In genomic region chr19:1438035-1438932, GRCh38 we compare ENCODE assay signal across 8 cellular contexts. TPM values are rescaled to one million over a fixed set of nuclear protein-coding genes. Genes with fewer than 3 reads are reported as not detected.
DNase-seq lines count a peak whose midpoint lies in the region; ATAC-seq, FAIRE-seq and TF ChIP-seq lines count a peak whose summit lies in the region.

RPS15 (plus strand) TSS chr19:1438396; CDS start chr19:1438426, 30 bp downstream.

- H3K9me3 ChIP-seq in prostate gland: no peaks in the 10 kb centered on the region

- WGBS in prostate gland: 2% methylated on average over 80 of the region's 100 CpGs

- DNase-seq in GM12891 (ENCODE audit: insufficient read length, low spot score) (peak; percentile 96), NCI-H1694 (lab: John Stamatoyannopoulos, UW) (peak; percentile 62), amniotic epithelial cell (ENCODE audit: low read depth) (peak; percentile 88), left cardiac atrium (peak; percentile 96), prostate gland (ENCODE audit: low spot score) (peak; percentile 92), ureter (ENCODE audit: low spot score) (peak; percentile 96)

- peaks cover 18% of the 10 kb centered on the region for H3K4me1 Mint-ChIP-seq in T-helper 1 cell treated with Interleukin-12 subunit alpha and Interleukin-12 subunit beta and Interleukin-4 antibody, amounts not matched to agents 30 μg/mL and 1 μg/mL, for 36 hours (ENCODE audit: low read depth)

- H3K27ac ChIP-seq in prostate gland: peak within 1 kb of the TSS; percentile 73 to 81

- peaks cover 4 to 28% of the 10 kb centered on the region in 2 donors for H3K36me3 ChIP-seq in prostate gland

- intact Hi-C loops in left cardiac atrium (cut with DNase I) (no loop called here), prostate gland (cut with DNase I) (loop anchor here (5.0 kb wide), 1 partner anchor 161 kb away; the partner anchor contains the start of gene FAM174C)

- FAIRE-seq in GM12891 (lab: Jason Lieb, UNC): peak; percentile 99

- ATAC-seq in HG02852 (IDR thresholded peaks at IDR 0.05; ENCODE audit: unreplicated experiment): peak; percentile 69
- ATAC-seq in left cardiac atrium: peak; percentile 88 to 95

- H3K27me3 Mint-ChIP-seq in T-helper 1 cell treated with Interleukin-12 subunit alpha and Interleukin-12 subunit beta and Interleukin-4 antibody, amounts not matched to agents 30 μg/mL and 1 μg/mL, for 36 hours (ENCODE audit: low read depth): no peaks in the 10 kb centered on the region

- TF ChIP-seq POLR2A in GM12891 (IDR thresholded peaks at IDR 0.05; ENCODE audit: low read depth, low read length) (peak; percentile 99), prostate gland (IDR thresholded peaks at IDR 0.05) (peak; percentile 84)

- H3K27me3 ChIP-seq in prostate gland (replicated peaks; ENCODE audit: insufficient read depth): no peaks in the 10 kb centered on the region

- peaks cover 14% of the 10 kb centered on the region for H3K4me1 ChIP-seq in prostate gland (replicated peaks)

- TF ChIP-seq CTCF in prostate gland (IDR thresholded peaks at IDR 0.05): peak; percentile 95 to 99 (median 98)

- no peaks in the 10 kb centered on the region for H3K9me3 Mint-ChIP-seq in T-helper 1 cell treated with Interleukin-12 subunit alpha and Interleukin-12 subunit beta and Interleukin-4 antibody, amounts not matched to agents 30 μg/mL and 1 μg/mL, for 36 hours

- peak within 1 kb of the TSS; percentile 98 for H3K4me3 Mint-ChIP-seq in T-helper 1 cell treated with Interleukin-12 subunit alpha and Interleukin-12 subunit beta and Interleukin-4 antibody, amounts not matched to agents 30 μg/mL and 1 μg/mL, for 36 hours

- peaks cover 37% of the 10 kb centered on the region for H3K36me3 Mint-ChIP-seq in T-helper 1 cell treated with Interleukin-12 subunit alpha and Interleukin-12 subunit beta and Interleukin-4 antibody, amounts not matched to agents 30 μg/mL and 1 μg/mL, for 36 hours (ENCODE audit: low read depth)

- peak within 1 kb of the TSS; percentile 98 for H3K27ac Mint-ChIP-seq in T-helper 1 cell treated with Interleukin-12 subunit alpha and Interleukin-12 subunit beta and Interleukin-4 antibody, amounts not matched to agents 30 μg/mL and 1 μg/mL, for 36 hours

- H3K4me3 ChIP-seq in prostate gland: peak within 1 kb of the TSS; percentile 71 to 88

TF ChIP-seq in GM12891, 5 proteins besides CTCF, POLR2A, EP300 and RAD21:
- TF ChIP-seq PAX5 (IDR thresholded peaks at IDR 0.05; ENCODE audit: insufficient read depth, low read length, severe bottlenecking): peak; percentile 37
- peak; percentile 91 for TF ChIP-seq POU2F2 (IDR thresholded peaks at IDR 0.05; ENCODE audit: low read depth, low read length)
- peak; percentile 99 for TF ChIP-seq POLR2AphosphoS5 (IDR thresholded peaks at IDR 0.05; ENCODE audit: low read depth, low read length)
- peak; percentile 100 for TF ChIP-seq TAF1 (IDR thresholded peaks at IDR 0.05; ENCODE audit: low read depth, low read length)
- peak; percentile 89 for TF ChIP-seq SPI1 (IDR thresholded peaks at IDR 0.05; ENCODE audit: low read depth, low read length)

RNA-seq across cellular contexts. Expression of gene RPS15, which starts in this region (rescaled TPM):
- 3,343 TPM for polyA plus RNA-seq in GM12891 (2012; ENCODE audit: low read depth, missing spikeins)
- total RNA-seq in left cardiac atrium: 100 to 1,000 TPM; 714 to 737 TPM
- 1,000 to 10,000 TPM; 3,102 to 5,853 TPM for total RNA-seq in prostate gland
- 1,085 TPM for total RNA-seq in ureter

Comparison
In these comparisons a context has a peak if more than half of its experiments do, and no peak if none do; other contexts are left out.
1. Peak in every context shown above with its lines: DNase-seq, ATAC-seq, H3K4me3 ChIP-seq and H3K27ac ChIP-seq.